17 cellular contexts compared by ENCODE assay signal in the genomic region with DNA sequence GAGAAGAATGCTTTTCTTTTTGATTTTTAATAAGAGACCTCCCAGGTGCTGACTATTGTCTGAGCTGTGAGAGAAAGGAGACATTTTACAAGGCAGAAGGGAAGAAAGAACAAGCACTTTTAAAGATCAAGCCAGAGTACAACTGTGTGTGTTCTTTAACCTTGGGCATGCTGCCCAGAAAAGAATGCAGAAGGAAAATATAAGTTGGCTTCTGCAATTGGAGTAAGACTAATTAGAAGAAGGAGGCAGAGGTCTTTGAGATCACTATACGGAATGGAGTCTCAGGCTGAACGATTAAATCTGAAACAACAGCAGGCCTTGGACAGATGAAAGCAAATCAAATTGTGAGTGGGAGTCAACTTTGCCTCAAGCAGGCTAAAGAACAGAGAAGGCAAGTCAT.
DNase-seq lines count a peak whose midpoint lies in the region; ATAC-seq and TF ChIP-seq lines count a peak whose summit lies in the region.
"Had no signal": no experiment of that assay in that cellular context is flagged by ENCODE, and none has a peak within 500 bp of the region (broad histone marks: within the 10 kb centered on the region; RNA-seq: fewer than 3 reads in every experiment).

No MANE protein-coding gene starts in this region.

- H3K27me3 Mint-ChIP-seq in activated T-helper 1 cell treated with anti-CD3 and anti-CD28 coated beads, Interleukin-12 subunit alpha, Interleukin-12 subunit beta, Interleukin-2, Interleukin-4 antibody, amounts not matched to agents 30 ng/mL and 10 ng/mL and 1 ng/mL, durations not matched to agents 14 hours and 24 hours and 36 hours (ENCODE audit: insufficient read depth) = peaks cover 2% of the 10 kb centered on the region

- H3K27ac Mint-ChIP-seq in activated T-helper 1 cell treated with anti-CD3 and anti-CD28 coated beads, Interleukin-12 subunit alpha, Interleukin-12 subunit beta, Interleukin-2, Interleukin-4 antibody, amounts not matched to agents 30 ng/mL and 10 ng/mL and 1 ng/mL, durations not matched to agents 14 hours and 24 hours and 36 hours = no peak overlapping the region
- H3K27ac Mint-ChIP-seq: CD4-positive, CD25-positive, alpha-beta regulatory T cell; type B pancreatic cell; WTC11 had no signal

- H3K27me3 ChIP-seq in colonic mucosa (no peaks in the 10 kb centered on the region), stomach smooth muscle (ENCODE audit: control insufficient read depth in 1 of 2, insufficient read depth in 2 of 2, low read length in 2 of 2) (no peaks in the 10 kb centered on the region), upper lobe of left lung (no peaks in the 10 kb centered on the region)
- H3K27me3 ChIP-seq: gastrocnemius medialis had no signal

- no peak for ATAC-seq in upper lobe of left lung (ENCODE audit: low FRiP score in 2 of 2)
- ATAC-seq: gastrocnemius medialis, HCT116, WTC11 had no signal

- peak; percentile 38 for DNase-seq in RPMI7951 (ENCODE audit: low read depth)
- peak; percentile 37 for DNase-seq in colonic mucosa
- peak; percentile 20 for DNase-seq in medulla oblongata (ENCODE audit: extremely low spot score)
- no peak for DNase-seq in upper lobe of left lung
- DNase-seq in activated T-helper 1 cell treated with anti-CD3 and anti-CD28 coated beads, Interleukin-12 subunit alpha, Interleukin-12 subunit beta, Interleukin-2, Interleukin-4 antibody, amounts not matched to agents 30 ng/mL and 10 ng/mL and 1 ng/mL, durations not matched to agents 14 hours and 24 hours and 36 hours (ENCODE audit: low spot score) = no peak
- DNase-seq in epidermal melanocyte (ENCODE audit: insufficient read length, low spot score) = no peak
- DNase-seq: activated naive CD4-positive, alpha-beta T cell treated with anti-CD3 and anti-CD28 coated beads, Interleukin-2, amount 50 U/mL, for 16 hours; CD4-positive, CD25-positive, alpha-beta regulatory T cell; gastrocnemius medialis; Kasumi-1; NCI-H2029 treated with DMSO at 0.1 percent for 48 hours; NCI-H526 treated with DMSO at 0.1 percent for 48 hours; occipital lobe had no signal

- H3K4me1 Mint-ChIP-seq in activated T-helper 1 cell treated with anti-CD3 and anti-CD28 coated beads, Interleukin-12 subunit alpha, Interleukin-12 subunit beta, Interleukin-2, Interleukin-4 antibody, amounts not matched to agents 30 ng/mL and 10 ng/mL and 1 ng/mL, durations not matched to agents 14 hours and 24 hours and 36 hours (ENCODE audit: low read depth) = no peaks in the 10 kb centered on the region
- H3K4me1 Mint-ChIP-seq: CD4-positive, CD25-positive, alpha-beta regulatory T cell had no signal

- H3K4me3 ChIP-seq in colonic mucosa (no peak overlapping the region), stomach smooth muscle (ENCODE audit: low read length in 2 of 2) (no peak overlapping the region), upper lobe of left lung (no peak overlapping the region)
- H3K4me3 ChIP-seq: gastrocnemius medialis had no signal

- H3K36me3 ChIP-seq in colonic mucosa (no peaks in the 10 kb centered on the region), stomach smooth muscle (ENCODE audit: control insufficient read depth in 2 of 2, insufficient read depth in 2 of 2, low read length in 2 of 2) (no peaks in the 10 kb centered on the region), upper lobe of left lung (no peaks in the 10 kb centered on the region)
- H3K36me3 ChIP-seq: gastrocnemius medialis had no signal

- 26 to 42% methylated on average over 2 of the region's 2 CpGs for WGBS in upper lobe of left lung, 2 donors

- H3K4me1 ChIP-seq in colonic mucosa (no peaks in the 10 kb centered on the region), stomach smooth muscle (ENCODE audit: control insufficient read depth, insufficient read depth, low read length) (peaks cover 4% of the 10 kb centered on the region), upper lobe of left lung (no peaks in the 10 kb centered on the region)

- no peak overlapping the region for H3K4me3 Mint-ChIP-seq in activated T-helper 1 cell treated with anti-CD3 and anti-CD28 coated beads, Interleukin-12 subunit alpha, Interleukin-12 subunit beta, Interleukin-2, Interleukin-4 antibody, amounts not matched to agents 30 ng/mL and 10 ng/mL and 1 ng/mL, durations not matched to agents 14 hours and 24 hours and 36 hours
- H3K4me3 Mint-ChIP-seq: CD4-positive, CD25-positive, alpha-beta regulatory T cell; type B pancreatic cell; WTC11 had no signal

- H3K9me3 Mint-ChIP-seq in activated T-helper 1 cell treated with anti-CD3 and anti-CD28 coated beads, Interleukin-12 subunit alpha, Interleukin-12 subunit beta, Interleukin-2, Interleukin-4 antibody, amounts not matched to agents 30 ng/mL and 10 ng/mL and 1 ng/mL, durations not matched to agents 14 hours and 24 hours and 36 hours = no peaks in the 10 kb centered on the region
- H3K9me3 Mint-ChIP-seq: type B pancreatic cell, WTC11 had no signal

- H3K27ac ChIP-seq in colonic mucosa = no peak overlapping the region
- peak overlapping the region; percentile 47 for H3K27ac ChIP-seq in stomach smooth muscle (ENCODE audit: low read length)
- H3K27ac ChIP-seq in upper lobe of left lung = no peak overlapping the region
- H3K27ac ChIP-seq: gastrocnemius medialis had no signal

- H3K36me3 Mint-ChIP-seq in activated T-helper 1 cell treated with anti-CD3 and anti-CD28 coated beads, Interleukin-12 subunit alpha, Interleukin-12 subunit beta, Interleukin-2, Interleukin-4 antibody, amounts not matched to agents 30 ng/mL and 10 ng/mL and 1 ng/mL, durations not matched to agents 14 hours and 24 hours and 36 hours (ENCODE audit: low read depth) = no peaks in the 10 kb centered on the region
- H3K36me3 Mint-ChIP-seq: CD4-positive, CD25-positive, alpha-beta regulatory T cell; type B pancreatic cell; WTC11 had no signal

- TF ChIP-seq CTCF in colonic mucosa (IDR thresholded peaks at IDR 0.05) = no peak
- TF ChIP-seq CTCF in upper lobe of left lung (IDR thresholded peaks at IDR 0.05) = no peak

- no peak for TF ChIP-seq EP300 in upper lobe of left lung (IDR thresholded peaks at IDR 0.05)

- intact Hi-C loops in colonic mucosa (cut with DNase I) = no loop called here
- intact Hi-C loops in activated T-helper 1 cell treated with anti-CD3 and anti-CD28 coated beads, Interleukin-12 subunit alpha, Interleukin-12 subunit beta, Interleukin-2, Interleukin-4 antibody, amounts not matched to agents 30 ng/mL and 10 ng/mL and 1 ng/mL, durations not matched to agents 14 hours and 24 hours and 36 hours (cut with micrococcal nuclease) = no loop called here

- H3K9ac ChIP-seq in colonic mucosa (ENCODE audit: low read depth in 2 of 2, low read length in 2 of 2) (no peak overlapping the region), stomach smooth muscle (ENCODE audit: low read length in 2 of 2) (no peak overlapping the region)

- no peak for TF ChIP-seq POLR2A in upper lobe of left lung (IDR thresholded peaks at IDR 0.05)

- no peaks in the 10 kb centered on the region for H3K9me3 ChIP-seq in colonic mucosa
- H3K9me3 ChIP-seq in stomach smooth muscle (ENCODE audit: control insufficient read depth in 2 of 2, low read length in 2 of 2) = no peaks in the 10 kb centered on the region
- H3K9me3 ChIP-seq in upper lobe of left lung = no peaks in the 10 kb centered on the region
- H3K9me3 ChIP-seq: gastrocnemius medialis had no signal

Comparison
In these comparisons a context has a peak if more than half of its experiments do, and no peak if none do; other contexts are left out.
1. DNase-seq: peak in RPMI7951 (single experiment), colonic mucosa (single experiment) and medulla oblongata (single experiment); none in upper lobe of left lung (0 of 2), activated T-helper 1 cell treated with anti-CD3 and anti-CD28 coated beads, Interleukin-12 subunit alpha, Interleukin-12 subunit beta, Interleukin-2, Interleukin-4 antibody, amounts not matched to agents 30 ng/mL and 10 ng/mL and 1 ng/mL, durations not matched to agents 14 hours and 24 hours and 36 hours (single experiment) and epidermal melanocyte (single experiment).